In genomic region chr5:43573058-43573457, GRCh38 we compare ENCODE assay signal across 18 cellular contexts. TPM values are rescaled to one million over a fixed set of nuclear protein-coding genes. Genes with fewer than 3 reads are reported as not detected.
DNase-seq lines count a peak whose midpoint lies in the region; ATAC-seq and TF ChIP-seq lines count a peak whose summit lies in the region.
"Had no signal": no experiment of that assay in that cellular context is flagged by ENCODE, and none has a peak within 500 bp of the region (broad histone marks: within the 10 kb centered on the region; RNA-seq: fewer than 3 reads in every experiment).

No MANE protein-coding gene starts in this region.

- H3K27ac Mint-ChIP-seq in naive thymus-derived CD4-positive, alpha-beta T cell: no peak overlapping the region
- H3K27ac Mint-ChIP-seq in HFFc6: no peak overlapping the region
- H3K27ac Mint-ChIP-seq: activated naive CD8-positive, alpha-beta T cell treated with anti-CD3 and anti-CD28 coated beads, Interleukin-2, amount 10 ng/mL, durations not matched to agents 7 days and 5 days; activated T-cell treated with anti-CD3 and anti-CD28 coated beads, Interleukin-2, amount 50 U/mL, for 24 hours had no signal

- no peak for TF ChIP-seq RAD21 in IMR-90 (IDR thresholded peaks at IDR 0.05; ENCODE audit: low read length)

- no peak overlapping the region for H3K4me3 Mint-ChIP-seq in naive thymus-derived CD4-positive, alpha-beta T cell
- H3K4me3 Mint-ChIP-seq in HFFc6: no peak overlapping the region
- H3K4me3 Mint-ChIP-seq: activated naive CD8-positive, alpha-beta T cell treated with anti-CD3 and anti-CD28 coated beads, Interleukin-2, amount 10 ng/mL, durations not matched to agents 7 days and 5 days; activated T-cell treated with anti-CD3 and anti-CD28 coated beads, Interleukin-2, amount 50 U/mL, for 24 hours had no signal

- in situ Hi-C loops in IMR-90 (cut with MboI; ENCODE audit: low sequenced_read_pairs) (no loop called here), mammary epithelial cell (cut with MboI; ENCODE audit: low sequenced_read_pairs in 2 of 2) (no loop called here)

- H4K91ac ChIP-seq in IMR-90 (ENCODE audit: insufficient read depth, low read depth, low read length): no peak overlapping the region

- BruUV-seq in IMR-90 (replicated peaks; lab: Mats Ljungman, UMichigan) (no TSS peak), mammary epithelial cell (replicated peaks; lab: Mats Ljungman, UMichigan) (no TSS peak)

- H2BK20ac ChIP-seq in IMR-90 (ENCODE audit: low read depth, low read length): no peak overlapping the region

- H3K4me3 ChIP-seq in IMR-90 (ENCODE audit: insufficient read depth, low read depth, low read length) (no peak overlapping the region), mammary epithelial cell (replicated peaks in 1 of 3; ENCODE audit: insufficient read depth in 1 of 3, low read depth in 2 of 3, low read length in 3 of 3) (no peak overlapping the region), gastroesophageal sphincter (no peak overlapping the region)
- H3K4me3 ChIP-seq in naive thymus-derived CD4-positive, alpha-beta T cell (ENCODE audit: low read length): no peak overlapping the region
- H3K4me3 ChIP-seq: right lobe of liver had no signal

- H3K4me1 ChIP-seq in IMR-90 (ENCODE audit: control insufficient read depth, insufficient read depth, low read length): no peaks in the 10 kb centered on the region
- H3K4me1 ChIP-seq in mammary epithelial cell (ENCODE audit: insufficient read depth, low read length): peaks cover 5% of the 10 kb centered on the region
- H3K4me1 ChIP-seq in gastroesophageal sphincter: peaks cover 3 to 31% (median 13%) of the 10 kb centered on the region in 3 donors
- no peaks in the 10 kb centered on the region for H3K4me1 ChIP-seq in naive thymus-derived CD4-positive, alpha-beta T cell (ENCODE audit: control insufficient read depth in 2 of 2, insufficient read depth in 2 of 2, low read length in 2 of 2)

- H3K9ac ChIP-seq in IMR-90 (ENCODE audit: low read depth, low read length) (no peak overlapping the region), mammary epithelial cell (ENCODE audit: insufficient read depth, low read length) (no peak overlapping the region)

- ATAC-seq in IMR-90 (ENCODE audit: low read depth) (no peak), gastroesophageal sphincter (no peak), esophagus mucosa (no peak)
- no peak for ATAC-seq in naive thymus-derived CD4-positive, alpha-beta T cell
- ATAC-seq: right lobe of liver had no signal

- DNase-seq in AG09319 (ENCODE audit: extremely low read depth, low read depth) (peak; percentile 53), IMR-90 (peak; percentile 43), mammary epithelial cell (no peak), T-helper 9 cell (no peak), HFFc6 (no peak)
- no peak for DNase-seq in naive thymus-derived CD4-positive, alpha-beta T cell
- DNase-seq: activated CD4-positive, alpha-beta T cell treated with anti-CD3 and anti-CD28 coated beads, Interleukin-2, amount 50 U/mL, for 1 hour; activated naive CD8-positive, alpha-beta T cell treated with anti-CD3 and anti-CD28 coated beads, Interleukin-2, amount 10 ng/mL, durations not matched to agents 7 days and 5 days; activated T-cell treated with anti-CD3 and anti-CD28 coated beads, Interleukin-2, amount 50 U/mL, for 24 hours; GF-D8; kidney; NCI-H1694 treated with DMSO at 0.1 percent for 48 hours; NCI-H510A; right lobe of liver; stimulated activated CD4-positive, alpha-beta T cell treated with anti-CD3 and anti-CD28 coated beads, Interleukin-4, amount 100 ng/mL, for 1 hour had no signal

- H3K27ac ChIP-seq in IMR-90 (ENCODE audit: insufficient read depth, low read length) (no peak overlapping the region), mammary epithelial cell (ENCODE audit: insufficient read depth, low read depth, low read length) (peak overlapping the region; percentile 3), gastroesophageal sphincter (peak overlapping the region in 3 of 4 donors; percentile 72 to 79 (median 77))
- no peak overlapping the region for H3K27ac ChIP-seq in naive thymus-derived CD4-positive, alpha-beta T cell (ENCODE audit: low read depth, low read length)
- H3K27ac ChIP-seq: neutrophil, right lobe of liver had no signal

- no peaks in the 10 kb centered on the region for H4K20me1 ChIP-seq in IMR-90 (ENCODE audit: insufficient read depth, low read length)
- no peaks in the 10 kb centered on the region for H4K20me1 ChIP-seq in mammary epithelial cell (ENCODE audit: insufficient read depth, low read length)

- H3K79me1 ChIP-seq in IMR-90 (ENCODE audit: low read depth in 1 of 2, low read length in 2 of 2): no peaks in the 10 kb centered on the region

- H3K36me3 Mint-ChIP-seq in naive thymus-derived CD4-positive, alpha-beta T cell: peaks cover 0 to 24% (median 15%) of the 10 kb centered on the region in 5 donors
- H3K36me3 Mint-ChIP-seq in HFFc6 (ENCODE audit: low read depth): peaks cover 10% of the 10 kb centered on the region

- H2BK5ac ChIP-seq in IMR-90 (ENCODE audit: low read depth, low read length, poor library complexity, severe bottlenecking): no peak overlapping the region

- dilution Hi-C loops in IMR-90 (cut with HindIII; ENCODE audit: low sequenced_read_pairs, unreplicated experiment) (no loop called here), mammary epithelial cell (cut with HindIII; ENCODE audit: low sequenced_read_pairs) (no loop called here)

- H2AFZ ChIP-seq in IMR-90 (replicated peaks; ENCODE audit: low read length, poor library complexity) (no peak overlapping the region), mammary epithelial cell (ENCODE audit: low read depth, low read length) (no peak overlapping the region)

- no peak overlapping the region for H3K14ac ChIP-seq in IMR-90 (replicated peaks; ENCODE audit: low read depth, low read length)

- H2BK120ac ChIP-seq in IMR-90 (ENCODE audit: low read depth, low read length): no peak overlapping the region

- POLR2A ChIA-PET in IMR-90 (lab: Charles Lee; ENCODE audit: unreplicated experiment): no interaction called here
- POLR2A ChIA-PET in naive thymus-derived CD4-positive, alpha-beta T cell (lab: Charles Lee): no interaction called here

- no peaks in the 10 kb centered on the region for H3K79me2 ChIP-seq in mammary epithelial cell (ENCODE audit: insufficient read depth, low read length)

- H4K8ac ChIP-seq in IMR-90 (ENCODE audit: low read depth in 2 of 2, low read length in 2 of 2): no peak overlapping the region

- TF ChIP-seq POLR2A in IMR-90 (IDR thresholded peaks at IDR 0.05; ENCODE audit: low read depth, low read length) (no peak), gastroesophageal sphincter (IDR thresholded peaks at IDR 0.05) (no peak)

- no peak for TF ChIP-seq CTCF in AG09319 (IDR thresholded peaks at IDR 0.05; ENCODE audit: low read depth, low read length)
- no peak for TF ChIP-seq CTCF in IMR-90 (conservative IDR thresholded peaks at IDR 0.05; ENCODE audit: low read depth, low read length)
- TF ChIP-seq CTCF in mammary epithelial cell (conservative IDR thresholded peaks at IDR 0.05 in 1 of 2, IDR thresholded peaks at IDR 0.05 in 1 of 2; ENCODE audit: extremely low read depth in 1 of 2, insufficient read depth in 1 of 2, low read depth in 1 of 2, low read length in 2 of 2): no peak
- TF ChIP-seq CTCF in gastroesophageal sphincter (IDR thresholded peaks at IDR 0.05): no peak
- TF ChIP-seq CTCF in HFFc6 (IDR thresholded peaks at IDR 0.05): no peak

- H3K9me3 ChIP-seq in IMR-90 (ENCODE audit: control insufficient read depth, insufficient read depth, low read length) (no peaks in the 10 kb centered on the region), mammary epithelial cell (replicated peaks; ENCODE audit: insufficient read depth, low read length) (no peaks in the 10 kb centered on the region), gastroesophageal sphincter (no peaks in the 10 kb centered on the region)
- H3K9me3 ChIP-seq in naive thymus-derived CD4-positive, alpha-beta T cell (ENCODE audit: control insufficient read depth in 2 of 3, low read length in 3 of 3): no peaks in the 10 kb centered on the region
- H3K9me3 ChIP-seq: neutrophil, right lobe of liver had no signal

- H4K5ac ChIP-seq in IMR-90 (ENCODE audit: low read depth, low read length): no peak overlapping the region

- no peak overlapping the region for H2AK9ac ChIP-seq in IMR-90 (replicated peaks; ENCODE audit: low read depth, low read length, poor library complexity)

- no peaks in the 10 kb centered on the region for H3K9me3 Mint-ChIP-seq in naive thymus-derived CD4-positive, alpha-beta T cell
- no peaks in the 10 kb centered on the region for H3K9me3 Mint-ChIP-seq in HFFc6
- H3K9me3 Mint-ChIP-seq: activated naive CD8-positive, alpha-beta T cell treated with anti-CD3 and anti-CD28 coated beads, Interleukin-2, amount 10 ng/mL, durations not matched to agents 7 days and 5 days; activated T-cell treated with anti-CD3 and anti-CD28 coated beads, Interleukin-2, amount 50 U/mL, for 24 hours had no signal

- CTCF ChIA-PET in IMR-90 (lab: Yijun Ruan, JAX): no interaction called here
- CTCF ChIA-PET in mammary epithelial cell (lab: Charles Lee; ENCODE audit: low non-redundant PET): no interaction called here
- CTCF ChIA-PET in naive thymus-derived CD4-positive, alpha-beta T cell (lab: Charles Lee): no interaction called here

- H3K4ac ChIP-seq in IMR-90 (ENCODE audit: low read depth, low read length): no peak overlapping the region

- no peaks in the 10 kb centered on the region for H3K9me1 ChIP-seq in IMR-90 (ENCODE audit: insufficient read depth, low read length)

- H3K27me3 ChIP-seq in IMR-90 (ENCODE audit: control insufficient read depth, insufficient read depth, low read length): no peaks in the 10 kb centered on the region
- no peaks in the 10 kb centered on the region for H3K27me3 ChIP-seq in mammary epithelial cell (ENCODE audit: insufficient read depth, low read length)
- H3K27me3 ChIP-seq in gastroesophageal sphincter: no peaks in the 10 kb centered on the region
- no peaks in the 10 kb centered on the region for H3K27me3 ChIP-seq in naive thymus-derived CD4-positive, alpha-beta T cell (ENCODE audit: control insufficient read depth in 2 of 2, insufficient read depth in 2 of 2, low read length in 2 of 2)
- H3K27me3 ChIP-seq: neutrophil, right lobe of liver had no signal

- H2AK5ac ChIP-seq in IMR-90 (ENCODE audit: low read depth, low read length): no peak overlapping the region

- WGBS in IMR-90 (ENCODE audit: extremely low coverage in 2 of 2, insufficient read length in 1 of 2), 2 experiments: no CpG with 5 or more reads among the region's 1 CpG
- 100% methylated on average over 1 of the region's 1 CpG for WGBS in mammary epithelial cell (ENCODE audit: low coverage, missing lambda C conversion rate)
- 24 to 38% methylated on average over 1 of the region's 1 CpG for WGBS in gastroesophageal sphincter (ENCODE audit: low coverage in 1 of 2), 2 donors

- H3K4me2 ChIP-seq in IMR-90 (ENCODE audit: low read depth, low read length): no peak overlapping the region
- H3K4me2 ChIP-seq in mammary epithelial cell (ENCODE audit: insufficient read depth, low read depth, low read length): no peak overlapping the region

- no peaks in the 10 kb centered on the region for H3K4me1 Mint-ChIP-seq in naive thymus-derived CD4-positive, alpha-beta T cell
- H3K4me1 Mint-ChIP-seq in HFFc6 (ENCODE audit: low read depth): peaks cover 15% of the 10 kb centered on the region
- H3K4me1 Mint-ChIP-seq: activated naive CD8-positive, alpha-beta T cell treated with anti-CD3 and anti-CD28 coated beads, Interleukin-2, amount 10 ng/mL, durations not matched to agents 7 days and 5 days had no signal

- no peak overlapping the region for H2BK15ac ChIP-seq in IMR-90 (ENCODE audit: low read depth, low read length)

- no peak overlapping the region for H3K56ac ChIP-seq in IMR-90 (ENCODE audit: extremely low read depth, insufficient read depth, low read length)

- intact Hi-C loops in IMR-90 (cut with micrococcal nuclease): no loop called here
- intact Hi-C loops in mammary epithelial cell (cut with micrococcal nuclease): no loop called here
- intact Hi-C loops in naive thymus-derived CD4-positive, alpha-beta T cell (cut with micrococcal nuclease): no loop called here

- H3K18ac ChIP-seq in IMR-90 (ENCODE audit: low read depth, low read length): no peak overlapping the region

- TF ChIP-seq EP300 in gastroesophageal sphincter (IDR thresholded peaks at IDR 0.05): no peak

- H3K23ac ChIP-seq in IMR-90 (ENCODE audit: low read depth, low read length): no peak overlapping the region

- H3K36me3 ChIP-seq in IMR-90 (ENCODE audit: control insufficient read depth, insufficient read depth, low read length): no peaks in the 10 kb centered on the region
- peaks cover 2% of the 10 kb centered on the region for H3K36me3 ChIP-seq in mammary epithelial cell (ENCODE audit: insufficient read depth, low read length)
- peaks cover 0 to 8% of the 10 kb centered on the region in 2 donors for H3K36me3 ChIP-seq in gastroesophageal sphincter
- no peaks in the 10 kb centered on the region for H3K36me3 ChIP-seq in naive thymus-derived CD4-positive, alpha-beta T cell (ENCODE audit: control insufficient read depth in 2 of 3, insufficient read depth in 3 of 3, low read length in 3 of 3)
- H3K36me3 ChIP-seq: neutrophil had no signal

- H3K27me3 Mint-ChIP-seq in naive thymus-derived CD4-positive, alpha-beta T cell: no peaks in the 10 kb centered on the region
- no peaks in the 10 kb centered on the region; the same call in 1 of the 2 replicates for H3K27me3 Mint-ChIP-seq in HFFc6 (ENCODE audit: insufficient read depth)
- H3K27me3 Mint-ChIP-seq: activated naive CD8-positive, alpha-beta T cell treated with anti-CD3 and anti-CD28 coated beads, Interleukin-2, amount 10 ng/mL, durations not matched to agents 7 days and 5 days; activated T-cell treated with anti-CD3 and anti-CD28 coated beads, Interleukin-2, amount 50 U/mL, for 24 hours had no signal

RNA-seq across cellular contexts. Expression of gene PAIP1, which starts 16.2 kb away (rescaled TPM):
- total RNA-seq in IMR-90 (2012; rRNA removed): 101 and 123 TPM in 2 replicates
- polyA plus RNA-seq in IMR-90 (2012; rRNA removed): 52.9 and 59.1 TPM in 2 replicates
- 18.9 TPM in 2 replicates for polyA plus RNA-seq in IMR-90 (2012; cell fraction: cytosol; rRNA removed)
- polyA plus RNA-seq in IMR-90 (2012; cell fraction: nucleus; rRNA removed; ENCODE audit: low replicate concordance): 5.3 and 33.3 TPM in 2 replicates
- 100 to 1,000 TPM in 1 of 2 donors, 10 to 100 TPM in 1; 76.4 to 103 TPM for total RNA-seq in mammary epithelial cell
- polyA plus RNA-seq in mammary epithelial cell: 65.0 TPM
- polyA minus RNA-seq in mammary epithelial cell: 74.2 TPM
- 100 to 1,000 TPM in 2 of 4 donors, 10 to 100 TPM in 2; 86.3 to 127 (median 107) TPM for total RNA-seq in gastroesophageal sphincter
- 10 to 100 TPM; 20.7 to 41.7 (median 39.2) TPM for total RNA-seq in naive thymus-derived CD4-positive, alpha-beta T cell
- polyA plus RNA-seq in naive thymus-derived CD4-positive, alpha-beta T cell: 10 to 100 TPM; 34.8 to 47.8 TPM
- total RNA-seq in HFFc6 (2021; fragmentation: NEBNext Ultra II Directional; extraction: Animal tissue kit (Norgen Biotek cat#: 25700)): 10 to 100 TPM; 58.2 to 70.8 (median 67.1) TPM
- total RNA-seq in esophagus mucosa: 50.4 TPM

RNA-seq across cellular contexts. Expression of gene NNT, which starts 29.9 kb away (rescaled TPM):
- 57.2 and 58.0 TPM in 2 replicates for total RNA-seq in IMR-90 (2012; rRNA removed)
- 19.5 and 23.1 TPM in 2 replicates for polyA plus RNA-seq in IMR-90 (2012; rRNA removed)
- 12.4 and 12.6 TPM in 2 replicates for polyA plus RNA-seq in IMR-90 (2012; cell fraction: cytosol; rRNA removed)
- polyA plus RNA-seq in IMR-90 (2012; cell fraction: nucleus; rRNA removed; ENCODE audit: low replicate concordance): 15.7 and 32.3 TPM in 2 replicates
- 10 to 100 TPM; 77.8 to 83.2 TPM for total RNA-seq in mammary epithelial cell
- polyA plus RNA-seq in mammary epithelial cell: 21.0 TPM
- 52.4 TPM for polyA minus RNA-seq in mammary epithelial cell
- total RNA-seq in gastroesophageal sphincter: 10 to 100 TPM; 52.0 to 91.1 (median 74.3) TPM
- total RNA-seq in naive thymus-derived CD4-positive, alpha-beta T cell: 10 to 100 TPM; 42.5 to 73.5 (median 60.7) TPM
- 10 to 100 TPM; 47.4 to 48.8 TPM for polyA plus RNA-seq in naive thymus-derived CD4-positive, alpha-beta T cell
- 10 to 100 TPM; 52.9 to 64.0 (median 59.6) TPM for total RNA-seq in HFFc6 (2021; fragmentation: NEBNext Ultra II Directional; extraction: Animal tissue kit (Norgen Biotek cat#: 25700))
- total RNA-seq in esophagus mucosa: 34.2 TPM

RNA-seq across cellular contexts. Expression of gene C5orf34, which starts 58.1 kb away (rescaled TPM):
- 6.1 and 7.2 TPM in 2 replicates for total RNA-seq in IMR-90 (2012; rRNA removed)
- 3.3 TPM in 2 replicates for polyA plus RNA-seq in IMR-90 (2012; rRNA removed)
- polyA plus RNA-seq in IMR-90 (2012; cell fraction: cytosol; rRNA removed): 0.22 and 0.37 TPM in 2 replicates
- polyA plus RNA-seq in IMR-90 (2012; cell fraction: nucleus; rRNA removed; ENCODE audit: low replicate concordance): 0.70 and 7.0 TPM in 2 replicates
- total RNA-seq in mammary epithelial cell: 1 to 10 TPM; 5.2 to 6.1 TPM
- polyA plus RNA-seq in mammary epithelial cell: 4.9 TPM
- polyA minus RNA-seq in mammary epithelial cell: 0.98 TPM
- total RNA-seq in gastroesophageal sphincter: 1 to 10 TPM in 2 of 4 donors, under 1 TPM in 2; 0.31 to 1.2 (median 0.91) TPM
- total RNA-seq in naive thymus-derived CD4-positive, alpha-beta T cell: 1 to 10 TPM; 1.1 to 5.2 (median 3.3) TPM
- 1 to 10 TPM in 1 of 2 donors, under 1 TPM in 1; 0.77 to 1.1 TPM for polyA plus RNA-seq in naive thymus-derived CD4-positive, alpha-beta T cell
- total RNA-seq in HFFc6 (2021; fragmentation: NEBNext Ultra II Directional; extraction: Animal tissue kit (Norgen Biotek cat#: 25700)): 1 to 10 TPM; 2.2 to 4.4 (median 3.8) TPM
- 1.2 TPM for total RNA-seq in esophagus mucosa

Comparison
In these comparisons a context has a peak if more than half of its experiments do, and no peak if none do; other contexts are left out.
1. DNase-seq: peak in AG09319 (single experiment) and IMR-90 (single experiment); none in mammary epithelial cell (single experiment), T-helper 9 cell (single experiment), naive thymus-derived CD4-positive, alpha-beta T cell (0 of 9) and HFFc6 (single experiment).
2. H3K27ac ChIP-seq: peak in mammary epithelial cell (single experiment) and gastroesophageal sphincter (3 of 4); none in IMR-90 (single experiment) and naive thymus-derived CD4-positive, alpha-beta T cell (single experiment).